18 cellular contexts compared by ENCODE assay signal in genomic region chr9:79632060-79632459, GRCh38.
DNase-seq lines count a peak whose midpoint lies in the region; ATAC-seq and FAIRE-seq lines count a peak whose summit lies in the region.
"Had no signal": no experiment of that assay in that cellular context is flagged by ENCODE, and none has a peak within 500 bp of the region (broad histone marks: within the 10 kb centered on the region; RNA-seq: fewer than 3 reads in every experiment).

No MANE protein-coding gene starts in this region.

- no peak overlapping the region for H3K27ac ChIP-seq in trophoblast cell (ENCODE audit: low read depth, low read length)
- H3K27ac ChIP-seq: C4-2B had no signal

- WGBS in trophoblast cell (ENCODE audit: extremely low coverage, insufficient coverage, insufficient read length): no CpG with 5 or more reads among the region's 5 CpGs

- H3K9ac ChIP-seq in trophoblast cell (ENCODE audit: low read length): no peak overlapping the region

- no peak overlapping the region for H3K23ac ChIP-seq in trophoblast cell (ENCODE audit: low read length)

- FAIRE-seq in RCC 7860 (lab: Jason Lieb, UNC): no peak
- FAIRE-seq: A204.1, GM18507 had no signal

- CTCF ChIA-PET in activated CD8-positive, alpha-beta T cell treated with anti-CD3 and anti-CD28 coated beads, Interleukin-2, amount 10 ng/mL, durations not matched to agents 7 days and 5 days (lab: Charles Lee): interaction anchor here (1.1 to 1.4 kb wide), 3 partner anchors 8 to 39 kb away, joined by 3 to 4 read pairs (median 3); no protein-coding TSS in a partner anchor

- H3K27me3 Mint-ChIP-seq in activated CD4-positive, alpha-beta T cell treated with anti-CD3 and anti-CD28 coated beads, Interleukin-2, amount 10 ng/mL, durations not matched to agents 24 days and 14 days: no peaks in the 10 kb centered on the region
- no peaks in the 10 kb centered on the region for H3K27me3 Mint-ChIP-seq in activated CD8-positive, alpha-beta T cell treated with anti-CD3 and anti-CD28 coated beads, Interleukin-2, amount 10 ng/mL, durations not matched to agents 7 days and 5 days (ENCODE audit: low read depth)
- H3K27me3 Mint-ChIP-seq in immature natural killer cell (ENCODE audit: low read depth in 3 of 3): peaks cover 2 to 4% (median 4%) of the 10 kb centered on the region in 3 donors

- no peak overlapping the region for H3K4me2 ChIP-seq in trophoblast cell (ENCODE audit: low read length)

- H3K4me3 ChIP-seq in trophoblast cell (ENCODE audit: low read depth, low read length): no peak overlapping the region
- H3K4me3 ChIP-seq: HAP-1 had no signal

- peaks cover 6 to 7% of the 10 kb centered on the region in 2 experiments for H3K36me3 ChIP-seq in trophoblast cell (ENCODE audit: control insufficient read depth in 1 of 2, insufficient read depth in 2 of 2, low read length in 2 of 2)
- H3K36me3 ChIP-seq: HAP-1 had no signal

- H3K36me3 Mint-ChIP-seq in activated CD4-positive, alpha-beta T cell treated with anti-CD3 and anti-CD28 coated beads, Interleukin-2, amount 10 ng/mL, durations not matched to agents 24 days and 14 days (ENCODE audit: low read depth): peaks cover 7% of the 10 kb centered on the region
- peaks cover 25% of the 10 kb centered on the region for H3K36me3 Mint-ChIP-seq in activated CD8-positive, alpha-beta T cell treated with anti-CD3 and anti-CD28 coated beads, Interleukin-2, amount 10 ng/mL, durations not matched to agents 7 days and 5 days (ENCODE audit: low read depth)
- H3K36me3 Mint-ChIP-seq in immature natural killer cell: peaks cover 0 to 8% (median 4%) of the 10 kb centered on the region in 3 donors

- no peak overlapping the region for H4K91ac ChIP-seq in trophoblast cell (ENCODE audit: low read depth, low read length)

- H3K4ac ChIP-seq in trophoblast cell (ENCODE audit: low read depth, low read length): peak overlapping the region; percentile 76

- H3K79me1 ChIP-seq in trophoblast cell (ENCODE audit: low read length): no peaks in the 10 kb centered on the region

- no peak overlapping the region for H2BK120ac ChIP-seq in trophoblast cell (ENCODE audit: insufficient read depth, low read length, poor library complexity)

- H2BK5ac ChIP-seq in trophoblast cell (ENCODE audit: low read depth, low read length, poor library complexity): no peak overlapping the region

- ATAC-seq in activated CD8-positive, alpha-beta T cell treated with anti-CD3 and anti-CD28 coated beads, Interleukin-2, amount 10 ng/mL, durations not matched to agents 7 days and 5 days: no peak

- no peaks in the 10 kb centered on the region for H3K9me3 Mint-ChIP-seq in activated CD4-positive, alpha-beta T cell treated with anti-CD3 and anti-CD28 coated beads, Interleukin-2, amount 10 ng/mL, durations not matched to agents 24 days and 14 days
- H3K9me3 Mint-ChIP-seq in activated CD8-positive, alpha-beta T cell treated with anti-CD3 and anti-CD28 coated beads, Interleukin-2, amount 10 ng/mL, durations not matched to agents 7 days and 5 days (ENCODE audit: insufficient read depth): no peaks in the 10 kb centered on the region
- no peaks in the 10 kb centered on the region for H3K9me3 Mint-ChIP-seq in immature natural killer cell

- H3K79me2 ChIP-seq in trophoblast cell (ENCODE audit: control insufficient read depth, insufficient read depth, low read length, poor library complexity): peaks cover 4% of the 10 kb centered on the region

- POLR2A ChIA-PET in activated CD8-positive, alpha-beta T cell treated with anti-CD3 and anti-CD28 coated beads, Interleukin-2, amount 10 ng/mL, durations not matched to agents 7 days and 5 days (lab: Charles Lee): interaction anchor here (0.9 to 2.8 kb wide), 2 partner anchors 58 to 60 kb away, joined by 4 to 15 read pairs; partner anchors contain the start of gene TLE4

- peak overlapping the region; percentile 39 for H3K27ac Mint-ChIP-seq in activated CD4-positive, alpha-beta T cell treated with anti-CD3 and anti-CD28 coated beads, Interleukin-2, amount 10 ng/mL, durations not matched to agents 24 days and 14 days
- peak overlapping the region; percentile 2 for H3K27ac Mint-ChIP-seq in activated CD8-positive, alpha-beta T cell treated with anti-CD3 and anti-CD28 coated beads, Interleukin-2, amount 10 ng/mL, durations not matched to agents 7 days and 5 days
- peak overlapping the region in 5 of 6 donors; percentile 21 to 92 (median 46) for H3K27ac Mint-ChIP-seq in immature natural killer cell

- peaks cover 29% of the 10 kb centered on the region for H3K4me1 Mint-ChIP-seq in activated CD4-positive, alpha-beta T cell treated with anti-CD3 and anti-CD28 coated beads, Interleukin-2, amount 10 ng/mL, durations not matched to agents 24 days and 14 days
- peaks cover 50% of the 10 kb centered on the region for H3K4me1 Mint-ChIP-seq in activated CD8-positive, alpha-beta T cell treated with anti-CD3 and anti-CD28 coated beads, Interleukin-2, amount 10 ng/mL, durations not matched to agents 7 days and 5 days (ENCODE audit: low read depth)
- peaks cover 86 to 89% of the 10 kb centered on the region in 2 donors for H3K4me1 Mint-ChIP-seq in immature natural killer cell

- H4K8ac ChIP-seq in trophoblast cell (ENCODE audit: low read depth, low read length): no peak overlapping the region

- H3K18ac ChIP-seq in trophoblast cell (ENCODE audit: low read length): peak overlapping the region; percentile 29

- H2AK5ac ChIP-seq in trophoblast cell (ENCODE audit: low read length): no peak overlapping the region

- H2AFZ ChIP-seq in trophoblast cell (ENCODE audit: insufficient read depth, low read length, poor library complexity): no peak overlapping the region

- no peak overlapping the region for H3K14ac ChIP-seq in trophoblast cell (ENCODE audit: low read length)

- intact Hi-C loops in activated CD4-positive, alpha-beta T cell treated with anti-CD3 and anti-CD28 coated beads, Interleukin-2, amount 10 ng/mL, durations not matched to agents 24 days and 14 days (cut with micrococcal nuclease): loop anchor here (5.0 kb wide), 1 partner anchor 55 kb away; no protein-coding TSS in a partner anchor

- H2BK12ac ChIP-seq in trophoblast cell (ENCODE audit: low read length): no peak overlapping the region

- no peak overlapping the region for H4K12ac ChIP-seq in trophoblast cell (ENCODE audit: low read depth, low read length)

- no peaks in the 10 kb centered on the region for H3K27me3 ChIP-seq in trophoblast cell (ENCODE audit: insufficient read depth, low read length)

- no peak for DNase-seq in activated CD4-positive, alpha-beta T cell treated with anti-CD3 and anti-CD28 coated beads, Interleukin-2, amount 10 ng/mL, durations not matched to agents 24 days and 14 days
- DNase-seq in activated CD4-positive, alpha-beta T cell treated with anti-CD3 and anti-CD28 coated beads for 1 hour: no peak
- DNase-seq in activated CD8-positive, alpha-beta T cell treated with anti-CD3 and anti-CD28 coated beads, Interleukin-2, amount 10 ng/mL, durations not matched to agents 7 days and 5 days: no peak
- DNase-seq in immature natural killer cell: no peak
- no peak for DNase-seq in trophoblast cell
- DNase-seq in KG1 (lab: John Stamatoyannopoulos, UW): no peak
- no peak for DNase-seq in RCC 7860 (ENCODE audit: low spot score)
- no peak for DNase-seq in stimulated activated CD4-positive, alpha-beta T cell treated with anti-CD3 and anti-CD28 coated beads, Interleukin-12 subunit alpha, Interleukin-12 subunit beta, amount 100 ng/mL, for 4 hours
- DNase-seq: COR-L47, DMS53, MV-4-11, NCI-H1436, NCI-H2081 treated with DMSO at 0.1 percent for 48 hours, NCI-H524 had no signal

- no peak overlapping the region for H3K4me3 Mint-ChIP-seq in activated CD4-positive, alpha-beta T cell treated with anti-CD3 and anti-CD28 coated beads, Interleukin-2, amount 10 ng/mL, durations not matched to agents 24 days and 14 days
- H3K4me3 Mint-ChIP-seq in activated CD8-positive, alpha-beta T cell treated with anti-CD3 and anti-CD28 coated beads, Interleukin-2, amount 10 ng/mL, durations not matched to agents 7 days and 5 days: no peak overlapping the region
- peak overlapping the region; percentile 1 to 91 (median 39) for H3K4me3 Mint-ChIP-seq in immature natural killer cell

- no peaks in the 10 kb centered on the region for H3K9me3 ChIP-seq in trophoblast cell (ENCODE audit: insufficient read depth, low read depth, low read length)
- H3K9me3 ChIP-seq: HAP-1 had no signal

- peaks cover 0 to 3% of the 10 kb centered on the region in 2 experiments for H3K4me1 ChIP-seq in trophoblast cell (ENCODE audit: control insufficient read depth in 1 of 2, insufficient read depth in 2 of 2, low read length in 2 of 2)

Comparison
In these comparisons a context has a peak if more than half of its experiments do, and no peak if none do; other contexts are left out.
1. H3K4me3 Mint-ChIP-seq: peak in immature natural killer cell (5 of 5); none in activated CD4-positive, alpha-beta T cell treated with anti-CD3 and anti-CD28 coated beads, Interleukin-2, amount 10 ng/mL, durations not matched to agents 24 days and 14 days (single experiment) and activated CD8-positive, alpha-beta T cell treated with anti-CD3 and anti-CD28 coated beads, Interleukin-2, amount 10 ng/mL, durations not matched to agents 7 days and 5 days (single experiment).
2. Peak in every context shown above with its lines, with median percentiles within 50 percentile points of each other: H3K27ac Mint-ChIP-seq.